In the genomic region with DNA sequence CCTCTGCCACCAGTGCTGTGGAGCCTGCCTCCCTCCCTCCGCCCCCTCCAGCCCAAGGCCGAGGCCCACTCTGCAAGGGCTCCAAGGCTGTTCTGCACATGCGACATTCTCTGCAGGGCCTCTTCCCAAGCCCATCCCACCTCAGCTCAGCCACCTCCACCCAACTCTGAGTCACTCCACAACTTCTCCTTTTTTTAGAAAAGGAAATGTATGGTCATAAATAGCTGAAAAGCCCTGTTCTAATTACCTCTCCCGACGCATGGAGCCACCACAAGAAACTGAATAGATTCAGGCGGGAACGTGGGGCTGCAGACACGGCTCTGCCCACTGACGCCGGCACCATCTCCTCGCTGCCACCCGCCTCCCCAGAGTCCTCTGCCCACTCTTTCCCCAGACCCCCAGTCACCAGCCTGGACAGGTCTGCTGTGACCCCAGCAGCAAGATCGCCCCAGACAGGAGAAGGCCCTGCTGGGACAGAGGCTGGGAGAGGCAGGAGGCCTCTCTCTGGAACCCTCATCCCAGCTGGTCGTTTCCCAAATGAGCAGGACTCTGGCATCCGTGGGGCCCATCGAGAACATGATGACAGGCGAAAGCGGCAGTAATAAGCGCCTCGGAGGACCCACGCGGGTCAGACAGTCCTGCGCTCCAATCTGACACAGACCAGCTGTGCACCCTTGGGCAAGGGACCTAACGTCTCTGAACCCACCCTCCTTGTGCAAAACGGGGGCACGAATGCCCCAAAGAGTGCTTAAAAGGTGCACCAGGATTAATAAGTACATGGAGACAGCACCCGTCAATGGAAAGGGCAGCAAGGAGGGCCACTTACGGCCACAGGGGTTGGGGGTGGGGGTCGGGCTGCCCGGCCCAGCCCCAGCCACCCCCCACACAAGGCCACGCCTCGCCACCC, we compare ENCODE assay signal across 8 cellular contexts.
DNase-seq lines count a peak whose midpoint lies in the region; ATAC-seq and TF ChIP-seq lines count a peak whose summit lies in the region.

No MANE protein-coding gene starts in this region.

- DNase-seq in CD1c-positive myeloid dendritic cell (ENCODE audit: extremely low spot score): peak; percentile 91
- DNase-seq in Kasumi-1 (lab: John Stamatoyannopoulos, UW): peak; percentile 86 to 91
- DNase-seq in coronary artery (ENCODE audit: low spot score): peak; percentile 75
- peak; percentile 21 to 60 (median 29) for DNase-seq in mucosa of descending colon
- DNase-seq in activated CD4-positive, alpha-beta T cell treated with anti-CD3 and anti-CD28 coated beads, Interleukin-2, amount 50 U/mL, for 1 hour: no peak

- peak; percentile 56 for ATAC-seq in mucosa of descending colon
- no peak for ATAC-seq in GM19455 (IDR thresholded peaks at IDR 0.05; ENCODE audit: unreplicated experiment)
- ATAC-seq in HG02763 (IDR thresholded peaks at IDR 0.05; ENCODE audit: unreplicated experiment): no peak
- ATAC-seq in GM19395 (IDR thresholded peaks at IDR 0.05; ENCODE audit: unreplicated experiment): no peak

- H3K4me1 ChIP-seq in mucosa of descending colon (ENCODE audit: low read depth): no peaks in the 10 kb centered on the region

- peak overlapping the region; percentile 59 for H3K4me3 ChIP-seq in coronary artery
- H3K4me3 ChIP-seq in mucosa of descending colon: no peak overlapping the region

- TF ChIP-seq CTCF in coronary artery (IDR thresholded peaks at IDR 0.05) (no peak), mucosa of descending colon (IDR thresholded peaks at IDR 0.05) (no peak)

- intact Hi-C loops in mucosa of descending colon (cut with DNase I, micrococcal nuclease): no loop called here

- H3K9me3 ChIP-seq in mucosa of descending colon: no peaks in the 10 kb centered on the region

- H3K36me3 ChIP-seq in mucosa of descending colon (ENCODE audit: low read depth): no peaks in the 10 kb centered on the region

- peak overlapping the region; percentile 58 to 88 for H3K27ac ChIP-seq in coronary artery
